ENCODE assay signal across 1 cellular context in the genomic region with DNA sequence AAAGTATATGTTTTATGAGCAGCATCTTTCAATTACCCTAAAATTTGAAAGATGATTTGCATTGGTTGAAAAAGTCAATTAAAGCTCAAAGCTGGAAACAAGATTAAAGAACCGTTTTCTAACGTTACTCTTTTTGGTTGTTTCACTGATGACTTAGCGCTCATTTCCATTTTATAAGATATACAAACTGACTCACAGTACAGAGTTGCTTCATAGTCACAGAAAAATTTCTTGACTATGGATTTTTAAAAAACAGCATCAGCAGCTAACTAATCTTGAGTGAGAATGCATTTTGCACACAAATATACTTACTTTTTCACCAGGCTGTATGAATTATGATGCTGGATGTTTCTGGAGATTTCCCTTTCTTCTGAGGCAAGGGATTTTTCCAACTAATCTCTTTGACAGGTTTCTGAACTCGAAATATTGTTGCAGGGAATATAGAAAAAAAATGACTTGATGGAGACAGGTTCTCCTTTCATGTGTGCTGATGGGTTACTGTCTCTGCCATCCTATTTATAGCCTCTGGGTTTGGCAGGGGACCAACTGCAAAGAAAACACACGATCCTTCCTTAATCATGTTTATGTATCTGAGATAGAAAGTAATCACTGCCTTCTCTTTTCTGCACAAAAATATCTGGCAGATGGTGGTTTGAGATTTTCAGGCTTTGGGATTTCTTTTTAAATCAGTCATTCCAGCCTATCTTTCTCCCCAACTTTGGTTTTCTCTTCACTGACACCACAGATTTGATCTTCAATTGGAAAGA.
TF ChIP-seq lines count a peak whose summit lies in the region.

No MANE protein-coding gene starts in this region.

TF ChIP-seq in SK-N-SH, 30 proteins besides CTCF, POLR2A, EP300 and RAD21 (continued from another document):
- TF ChIP-seq MEF2A (IDR thresholded peaks at IDR 0.05; ENCODE audit: borderline replicate concordance, low read depth) (peak; percentile 16; the same call in 1 of the 2 replicates), ZBTB33 (IDR thresholded peaks at IDR 0.05; ENCODE audit: borderline replicate concordance, low read depth) (no peak), GATA2 (CRISPR knock-in tag; IDR thresholded peaks at IDR 0.05) (peak; percentile 85)
TF ChIP-seq in SK-N-SH: peak in this region for 6.
